Comparison of ENCODE assay signal across 2 cellular contexts in genomic region chr5:6458833-6459232, GRCh38.
TF ChIP-seq lines count a peak whose summit lies in the region.

No MANE protein-coding gene starts in this region.

TF ChIP-seq in H1, 55 proteins besides CTCF, POLR2A, EP300 and RAD21:
- no peak for TF ChIP-seq ASH2L (IDR thresholded peaks at IDR 0.05; ENCODE audit: low read length)
- TF ChIP-seq SRF (IDR thresholded peaks at IDR 0.05; ENCODE audit: low read depth, low read length) = no peak
- no peak for TF ChIP-seq TCF12 (IDR thresholded peaks at IDR 0.05; ENCODE audit: low read depth, low read length)

TF ChIP-seq in GM23338, 12 proteins besides CTCF, POLR2A, EP300 and RAD21:
- TF ChIP-seq CREB1 (CRISPR knock-in tag; IDR thresholded peaks at IDR 0.05; ENCODE audit: low read depth) (no peak), STAT1 (IDR thresholded peaks at IDR 0.05; ENCODE audit: unreplicated experiment) (no peak), ZNF114 (CRISPR knock-in tag; IDR thresholded peaks at IDR 0.05) (no peak), POLR2AphosphoS5 (IDR thresholded peaks at IDR 0.05; ENCODE audit: low read depth) (no peak), EZH2phosphoT487 (IDR thresholded peaks at IDR 0.05; ENCODE audit: unreplicated experiment) (no peak), EZH2 (IDR thresholded peaks at IDR 0.05; ENCODE audit: low read depth, unreplicated experiment) (no peak), JUNB (IDR thresholded peaks at IDR 0.05; ENCODE audit: unreplicated experiment) (no peak), ZNF331 (CRISPR knock-in tag; IDR thresholded peaks at IDR 0.05; ENCODE audit: low read depth) (no peak), ETS1 (IDR thresholded peaks at IDR 0.05) (no peak), NANOG (IDR thresholded peaks at IDR 0.05; ENCODE audit: borderline replicate concordance) (no peak)
- TF ChIP-seq, protein P1, sequence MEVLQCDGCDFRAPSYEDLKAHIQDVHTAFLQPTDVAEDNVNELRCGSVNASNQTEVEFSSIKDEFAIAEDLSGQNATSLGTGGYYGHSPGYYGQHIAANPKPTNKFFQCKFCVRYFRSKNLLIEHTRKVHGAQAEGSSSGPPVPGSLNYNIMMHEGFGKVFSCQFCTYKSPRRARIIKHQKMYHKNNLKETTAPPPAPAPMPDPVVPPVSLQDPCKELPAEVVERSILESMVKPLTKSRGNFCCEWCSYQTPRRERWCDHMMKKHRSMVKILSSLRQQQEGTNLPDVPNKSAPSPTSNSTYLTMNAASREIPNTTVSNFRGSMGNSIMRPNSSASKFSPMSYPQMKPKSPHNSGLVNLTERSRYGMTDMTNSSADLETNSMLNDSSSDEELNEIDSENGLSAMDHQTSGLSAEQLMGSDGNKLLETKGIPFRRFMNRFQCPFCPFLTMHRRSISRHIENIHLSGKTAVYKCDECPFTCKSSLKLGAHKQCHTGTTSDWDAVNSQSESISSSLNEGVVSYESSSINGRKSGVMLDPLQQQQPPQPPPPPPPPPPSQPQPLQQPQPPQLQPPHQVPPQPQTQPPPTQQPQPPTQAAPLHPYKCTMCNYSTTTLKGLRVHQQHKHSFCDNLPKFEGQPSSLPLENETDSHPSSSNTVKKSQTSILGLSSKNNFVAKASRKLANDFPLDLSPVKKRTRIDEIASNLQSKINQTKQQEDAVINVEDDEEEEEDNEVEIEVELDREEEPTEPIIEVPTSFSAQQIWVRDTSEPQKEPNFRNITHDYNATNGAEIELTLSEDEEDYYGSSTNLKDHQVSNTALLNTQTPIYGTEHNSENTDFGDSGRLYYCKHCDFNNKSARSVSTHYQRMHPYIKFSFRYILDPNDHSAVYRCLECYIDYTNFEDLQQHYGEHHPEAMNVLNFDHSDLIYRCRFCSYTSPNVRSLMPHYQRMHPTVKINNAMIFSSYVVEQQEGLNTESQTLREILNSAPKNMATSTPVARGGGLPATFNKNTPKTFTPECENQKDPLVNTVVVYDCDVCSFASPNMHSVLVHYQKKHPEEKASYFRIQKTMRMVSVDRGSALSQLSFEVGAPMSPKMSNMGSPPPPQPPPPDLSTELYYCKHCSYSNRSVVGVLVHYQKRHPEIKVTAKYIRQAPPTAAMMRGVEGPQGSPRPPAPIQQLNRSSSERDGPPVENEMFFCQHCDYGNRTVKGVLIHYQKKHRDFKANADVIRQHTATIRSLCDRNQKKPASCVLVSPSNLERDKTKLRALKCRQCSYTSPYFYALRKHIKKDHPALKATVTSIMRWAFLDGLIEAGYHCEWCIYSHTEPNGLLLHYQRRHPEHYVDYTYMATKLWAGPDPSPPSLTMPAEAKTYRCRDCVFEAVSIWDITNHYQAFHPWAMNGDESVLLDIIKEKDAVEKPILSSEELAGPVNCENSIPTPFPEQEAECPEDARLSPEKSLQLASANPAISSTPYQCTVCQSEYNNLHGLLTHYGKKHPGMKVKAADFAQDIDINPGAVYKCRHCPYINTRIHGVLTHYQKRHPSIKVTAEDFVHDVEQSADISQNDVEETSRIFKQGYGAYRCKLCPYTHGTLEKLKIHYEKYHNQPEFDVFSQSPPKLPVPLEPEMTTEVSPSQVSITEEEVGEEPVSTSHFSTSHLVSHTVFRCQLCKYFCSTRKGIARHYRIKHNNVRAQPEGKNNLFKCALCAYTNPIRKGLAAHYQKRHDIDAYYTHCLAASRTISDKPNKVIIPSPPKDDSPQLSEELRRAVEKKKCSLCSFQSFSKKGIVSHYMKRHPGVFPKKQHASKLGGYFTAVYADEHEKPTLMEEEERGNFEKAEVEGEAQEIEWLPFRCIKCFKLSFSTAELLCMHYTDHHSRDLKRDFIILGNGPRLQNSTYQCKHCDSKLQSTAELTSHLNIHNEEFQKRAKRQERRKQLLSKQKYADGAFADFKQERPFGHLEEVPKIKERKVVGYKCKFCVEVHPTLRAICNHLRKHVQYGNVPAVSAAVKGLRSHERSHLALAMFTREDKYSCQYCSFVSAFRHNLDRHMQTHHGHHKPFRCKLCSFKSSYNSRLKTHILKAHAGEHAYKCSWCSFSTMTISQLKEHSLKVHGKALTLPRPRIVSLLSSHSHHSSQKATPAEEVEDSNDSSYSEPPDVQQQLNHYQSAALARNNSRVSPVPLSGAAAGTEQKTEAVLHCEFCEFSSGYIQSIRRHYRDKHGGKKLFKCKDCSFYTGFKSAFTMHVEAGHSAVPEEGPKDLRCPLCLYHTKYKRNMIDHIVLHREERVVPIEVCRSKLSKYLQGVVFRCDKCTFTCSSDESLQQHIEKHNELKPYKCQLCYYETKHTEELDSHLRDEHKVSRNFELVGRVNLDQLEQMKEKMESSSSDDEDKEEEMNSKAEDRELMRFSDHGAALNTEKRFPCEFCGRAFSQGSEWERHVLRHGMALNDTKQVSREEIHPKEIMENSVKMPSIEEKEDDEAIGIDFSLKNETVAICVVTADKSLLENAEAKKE (CRISPR knock-in tag; IDR thresholded peaks at IDR 0.05) = no peak
- TF ChIP-seq, protein P2, sequence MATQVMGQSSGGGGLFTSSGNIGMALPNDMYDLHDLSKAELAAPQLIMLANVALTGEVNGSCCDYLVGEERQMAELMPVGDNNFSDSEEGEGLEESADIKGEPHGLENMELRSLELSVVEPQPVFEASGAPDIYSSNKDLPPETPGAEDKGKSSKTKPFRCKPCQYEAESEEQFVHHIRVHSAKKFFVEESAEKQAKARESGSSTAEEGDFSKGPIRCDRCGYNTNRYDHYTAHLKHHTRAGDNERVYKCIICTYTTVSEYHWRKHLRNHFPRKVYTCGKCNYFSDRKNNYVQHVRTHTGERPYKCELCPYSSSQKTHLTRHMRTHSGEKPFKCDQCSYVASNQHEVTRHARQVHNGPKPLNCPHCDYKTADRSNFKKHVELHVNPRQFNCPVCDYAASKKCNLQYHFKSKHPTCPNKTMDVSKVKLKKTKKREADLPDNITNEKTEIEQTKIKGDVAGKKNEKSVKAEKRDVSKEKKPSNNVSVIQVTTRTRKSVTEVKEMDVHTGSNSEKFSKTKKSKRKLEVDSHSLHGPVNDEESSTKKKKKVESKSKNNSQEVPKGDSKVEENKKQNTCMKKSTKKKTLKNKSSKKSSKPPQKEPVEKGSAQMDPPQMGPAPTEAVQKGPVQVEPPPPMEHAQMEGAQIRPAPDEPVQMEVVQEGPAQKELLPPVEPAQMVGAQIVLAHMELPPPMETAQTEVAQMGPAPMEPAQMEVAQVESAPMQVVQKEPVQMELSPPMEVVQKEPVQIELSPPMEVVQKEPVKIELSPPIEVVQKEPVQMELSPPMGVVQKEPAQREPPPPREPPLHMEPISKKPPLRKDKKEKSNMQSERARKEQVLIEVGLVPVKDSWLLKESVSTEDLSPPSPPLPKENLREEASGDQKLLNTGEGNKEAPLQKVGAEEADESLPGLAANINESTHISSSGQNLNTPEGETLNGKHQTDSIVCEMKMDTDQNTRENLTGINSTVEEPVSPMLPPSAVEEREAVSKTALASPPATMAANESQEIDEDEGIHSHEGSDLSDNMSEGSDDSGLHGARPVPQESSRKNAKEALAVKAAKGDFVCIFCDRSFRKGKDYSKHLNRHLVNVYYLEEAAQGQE (IDR thresholded peaks at IDR 0.05; ENCODE audit: unreplicated experiment) = no peak
TF ChIP-seq in GM23338: peak in this region for 0.
